23 cellular contexts compared by ENCODE assay signal in the genomic region with DNA sequence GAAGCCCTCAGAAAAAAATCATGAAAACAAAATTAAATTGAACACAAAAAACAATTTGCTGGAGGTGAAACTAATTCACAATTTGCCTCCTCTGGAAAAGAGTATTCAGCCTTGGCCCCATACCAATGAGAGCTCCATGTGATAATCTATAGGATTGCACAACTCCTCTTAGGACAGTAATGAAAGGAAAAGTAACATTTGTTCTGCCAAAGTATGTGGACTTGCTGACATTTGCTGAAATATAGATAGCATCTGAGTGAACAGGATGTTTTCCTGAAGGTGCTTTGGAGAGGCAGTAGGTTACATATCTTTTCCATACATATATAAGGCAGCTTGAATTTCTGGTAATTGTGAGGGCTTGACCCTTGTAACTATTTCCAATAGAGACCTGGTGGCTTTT.
A peak's percentile ranks its signal among the peaks of the same experiment; 100 is the strongest.
DNase-seq lines count a peak whose midpoint lies in the region; ATAC-seq and TF ChIP-seq lines count a peak whose summit lies in the region.
"Had no signal": no experiment of that assay in that cellular context is flagged by ENCODE, and none has a peak within 500 bp of the region (broad histone marks: within the 10 kb centered on the region; RNA-seq: fewer than 3 reads in every experiment).

No MANE protein-coding gene starts in this region.

- no peak overlapping the region for H3K23ac ChIP-seq in IMR-90 (ENCODE audit: low read depth, low read length)

- no peak overlapping the region for H3K18ac ChIP-seq in IMR-90 (ENCODE audit: low read depth, low read length)

- TF ChIP-seq RAD21 in IMR-90 (IDR thresholded peaks at IDR 0.05; ENCODE audit: low read length): no peak

- no peak overlapping the region for H2AK9ac ChIP-seq in IMR-90 (replicated peaks; ENCODE audit: low read depth, low read length, poor library complexity)

- H3K36me3 ChIP-seq in IMR-90 (ENCODE audit: control insufficient read depth, insufficient read depth, low read length) (no peaks in the 10 kb centered on the region), prostate gland (no peaks in the 10 kb centered on the region)
- H3K36me3 ChIP-seq: BE2C, BLaER1 had no signal

- intact Hi-C loops in Right ventricle myocardium inferior (cut with DNase I) (no loop called here), left cardiac atrium (cut with DNase I) (no loop called here), IMR-90 (cut with micrococcal nuclease) (no loop called here), prostate gland (cut with DNase I) (no loop called here)

- POLR2A ChIA-PET in IMR-90 (lab: Charles Lee; ENCODE audit: unreplicated experiment): no interaction called here

- TF ChIP-seq POLR2A in IMR-90 (IDR thresholded peaks at IDR 0.05; ENCODE audit: low read depth, low read length) (no peak), prostate gland (IDR thresholded peaks at IDR 0.05) (no peak)

- H3K79me1 ChIP-seq in IMR-90 (ENCODE audit: low read depth in 1 of 2, low read length in 2 of 2): no peaks in the 10 kb centered on the region

- no peak overlapping the region for H4K8ac ChIP-seq in IMR-90 (ENCODE audit: low read depth in 2 of 2, low read length in 2 of 2)

- H2AK5ac ChIP-seq in IMR-90 (ENCODE audit: low read depth, low read length): no peak overlapping the region

- dilution Hi-C loops in IMR-90 (cut with HindIII; ENCODE audit: low sequenced_read_pairs, unreplicated experiment): no loop called here

- CTCF ChIA-PET in IMR-90 (lab: Yijun Ruan, JAX): no interaction called here

- no peak overlapping the region for H4K5ac ChIP-seq in IMR-90 (ENCODE audit: low read depth, low read length)

- no peak for DNase-seq in Right ventricle myocardium inferior (ENCODE audit: missing footprints)
- DNase-seq in left cardiac atrium: no peak
- no peak for DNase-seq in IMR-90
- DNase-seq in OCI-M1 (lab: John Stamatoyannopoulos, UW): peak; percentile 24
- no peak for DNase-seq in prostate gland (ENCODE audit: low spot score)
- DNase-seq in caudate nucleus (lab: John Stamatoyannopoulos, UW): no peak
- DNase-seq: 8988T; ACHN; BE2C; C1 segment of cervical spinal cord; CD4-positive, alpha-beta memory T cell; CD4-positive, CD25-positive, alpha-beta regulatory T cell; CD8-positive, alpha-beta memory T cell; COR-L47; DMS 273 treated with DMSO at 0.1 percent for 48 hours; DMS153; DMS53; DMS79; DND-41; EL; GDM1 had no signal

- no peak overlapping the region for H2BK20ac ChIP-seq in IMR-90 (ENCODE audit: low read depth, low read length)

- H2BK5ac ChIP-seq in IMR-90 (ENCODE audit: low read depth, low read length, poor library complexity, severe bottlenecking): no peak overlapping the region

- H4K91ac ChIP-seq in IMR-90 (ENCODE audit: insufficient read depth, low read depth, low read length): no peak overlapping the region

- no peak overlapping the region for H3K9ac ChIP-seq in IMR-90 (ENCODE audit: low read depth, low read length)
- H3K9ac ChIP-seq: BLaER1 had no signal

- TF ChIP-seq CTCF in IMR-90 (conservative IDR thresholded peaks at IDR 0.05; ENCODE audit: low read depth, low read length): no peak
- TF ChIP-seq CTCF in prostate gland (IDR thresholded peaks at IDR 0.05): no peak

- H3K4ac ChIP-seq in IMR-90 (ENCODE audit: low read depth, low read length): no peak overlapping the region

- no TSS peak for BruUV-seq in IMR-90 (replicated peaks; lab: Mats Ljungman, UMichigan)

- H3K4me3 ChIP-seq in IMR-90 (ENCODE audit: insufficient read depth, low read depth, low read length): no peak overlapping the region
- H3K4me3 ChIP-seq in prostate gland: no peak overlapping the region
- H3K4me3 ChIP-seq: BLaER1, GM12878 had no signal

- H3K27ac ChIP-seq in IMR-90 (ENCODE audit: insufficient read depth, low read length) (no peak overlapping the region), prostate gland (no peak overlapping the region), caudate nucleus (ENCODE audit: low read depth, low read length) (no peak overlapping the region)
- H3K27ac ChIP-seq: BLaER1 had no signal

- H3K9me1 ChIP-seq in IMR-90 (ENCODE audit: insufficient read depth, low read length): no peaks in the 10 kb centered on the region

- H3K4me1 ChIP-seq in IMR-90 (ENCODE audit: control insufficient read depth, insufficient read depth, low read length) (no peaks in the 10 kb centered on the region), prostate gland (replicated peaks) (no peaks in the 10 kb centered on the region)
- H3K4me1 ChIP-seq: BE2C, BLaER1 had no signal

- H3K9me3 ChIP-seq in IMR-90 (ENCODE audit: control insufficient read depth, insufficient read depth, low read length): peaks cover 3% of the 10 kb centered on the region; the same call in 1 of the 2 replicates
- H3K9me3 ChIP-seq in prostate gland: no peaks in the 10 kb centered on the region
- H3K9me3 ChIP-seq: BE2C had no signal

- no peak overlapping the region for H3K4me2 ChIP-seq in IMR-90 (ENCODE audit: low read depth, low read length)
- H3K4me2 ChIP-seq: BLaER1 had no signal

- no peak overlapping the region for H3K56ac ChIP-seq in IMR-90 (ENCODE audit: extremely low read depth, insufficient read depth, low read length)

- in situ Hi-C loops in IMR-90 (cut with MboI; ENCODE audit: low sequenced_read_pairs): no loop called here

- no peak overlapping the region for H2BK15ac ChIP-seq in IMR-90 (ENCODE audit: low read depth, low read length)

- no peaks in the 10 kb centered on the region for H4K20me1 ChIP-seq in IMR-90 (ENCODE audit: insufficient read depth, low read length)
- H4K20me1 ChIP-seq: BLaER1 had no signal

- no peak overlapping the region for H2BK120ac ChIP-seq in IMR-90 (ENCODE audit: low read depth, low read length)

- ATAC-seq in Right ventricle myocardium inferior: peak; percentile 59
- no peak for ATAC-seq in left cardiac atrium
- no peak for ATAC-seq in IMR-90 (ENCODE audit: low read depth)
- ATAC-seq: GM12878 had no signal

- no peak overlapping the region for H3K14ac ChIP-seq in IMR-90 (replicated peaks; ENCODE audit: low read depth, low read length)

- no peak overlapping the region for H2AFZ ChIP-seq in IMR-90 (replicated peaks; ENCODE audit: low read length, poor library complexity)

- H3K27me3 ChIP-seq in IMR-90 (ENCODE audit: control insufficient read depth, insufficient read depth, low read length) (no peaks in the 10 kb centered on the region), prostate gland (replicated peaks; ENCODE audit: insufficient read depth) (no peaks in the 10 kb centered on the region)
- H3K27me3 ChIP-seq: BE2C, BLaER1 had no signal

TF ChIP-seq in IMR-90, 13 proteins besides CTCF, POLR2A, EP300 and RAD21:
- TF ChIP-seq CEBPB (IDR thresholded peaks at IDR 0.05; ENCODE audit: low read depth, low read length): 0 out of 2 replicates have a peak, but pooled peaks have one; percentile 14
- no peak for TF ChIP-seq FOS (IDR thresholded peaks at IDR 0.05; ENCODE audit: low read depth, low read length)
